8 cellular contexts compared by ENCODE assay signal in the genomic region with DNA sequence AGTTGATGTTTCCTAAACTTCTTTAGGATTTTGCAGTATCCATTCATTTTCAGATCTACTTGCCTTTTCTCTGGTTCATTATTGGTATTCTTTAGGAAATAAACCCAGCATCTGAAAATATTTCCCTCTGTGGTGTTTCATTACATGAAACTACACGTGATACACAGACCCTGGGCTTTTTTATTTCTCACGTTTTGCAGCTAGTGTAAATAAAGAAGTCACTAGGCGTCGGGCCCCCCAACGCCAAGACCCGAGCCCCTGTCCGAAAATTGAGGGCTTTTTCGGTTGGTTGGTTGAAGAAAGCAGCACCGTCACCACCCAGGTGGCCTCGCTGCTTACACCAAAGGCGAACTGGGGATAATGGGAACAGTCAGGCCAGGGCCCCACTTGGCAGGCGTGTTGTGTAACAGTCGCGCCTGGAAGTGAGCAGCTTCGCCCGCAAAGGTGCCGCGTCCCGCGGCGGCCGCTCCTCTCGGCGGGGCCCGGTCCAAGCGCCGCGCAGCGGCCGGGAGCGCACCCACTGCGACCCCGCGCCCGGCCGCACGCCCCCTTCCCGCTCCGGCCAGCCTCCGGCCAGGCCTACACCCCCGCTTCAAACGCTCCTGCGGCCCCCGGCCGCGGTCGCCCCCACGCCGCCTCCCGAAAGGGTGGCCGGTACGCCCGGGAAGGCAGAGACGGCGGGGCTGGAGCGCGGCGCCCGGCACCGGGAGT. TPM values are rescaled to one million over a fixed set of nuclear protein-coding genes. Genes with fewer than 3 reads are reported as not detected.
A peak's percentile ranks its signal among the peaks of the same experiment; 100 is the strongest.
DNase-seq lines count a peak whose midpoint lies in the region; ATAC-seq, FAIRE-seq and TF ChIP-seq lines count a peak whose summit lies in the region.

No MANE protein-coding gene starts in this region.

- H4K20me1 ChIP-seq in GM23248 (ENCODE audit: insufficient read depth) (no peaks in the 10 kb centered on the region), neural cell (ENCODE audit: insufficient read depth) (no peaks in the 10 kb centered on the region)

- in situ Hi-C loops in GM23248 (cut with MboI) = no loop called here

- no peak for TF ChIP-seq RAD21 in neural cell (conservative IDR thresholded peaks at IDR 0.05)

- peak overlapping the region; percentile 76 for H2AFZ ChIP-seq in ACC112 (ENCODE audit: low read length, unreplicated experiment)
- peak overlapping the region; percentile 82 for H2AFZ ChIP-seq in GM23248
- H2AFZ ChIP-seq in neural cell (ENCODE audit: low read depth, low read length) = no peak overlapping the region

- H3K9ac ChIP-seq in GM23248 = peak overlapping the region; percentile 90
- peak overlapping the region; percentile 81 for H3K9ac ChIP-seq in neural cell (ENCODE audit: low read length)

- TF ChIP-seq EP300 in neural cell (conservative IDR thresholded peaks at IDR 0.05; ENCODE audit: poor library complexity, severe bottlenecking) = no peak

- intact Hi-C loops in tibial artery (cut with DNase I; ENCODE audit: low total_unique reads) = loop anchor here (5.0 to 10.0 kb wide), 3 partner anchors 143 to 204 kb away; partner anchors contain the start of gene BORCS5

- H3K27ac ChIP-seq in ACC112 (ENCODE audit: low read depth, low read length) (peak overlapping the region; percentile 74; the same call in 1 of the 2 replicates), GM23248 (peak overlapping the region; percentile 77), neural cell (ENCODE audit: low read length) (no peak overlapping the region), tibial artery (peak overlapping the region; percentile 98 to 100)

- H3K4me3 ChIP-seq in ACC112 (ENCODE audit: low read depth, low read length) (peak overlapping the region; percentile 82), GM23248 (peak overlapping the region; percentile 86), neural cell (ENCODE audit: low read length) (peak overlapping the region; percentile 78), tibial artery (peak overlapping the region; percentile 70 to 89)

- H3K27me3 ChIP-seq in ACC112 (ENCODE audit: insufficient read depth, low read length) (no peaks in the 10 kb centered on the region), GM23248 (replicated peaks; ENCODE audit: insufficient read depth) (no peaks in the 10 kb centered on the region), neural cell (ENCODE audit: insufficient read depth, low read depth, low read length) (peaks cover 31% of the 10 kb centered on the region), tibial artery (no peaks in the 10 kb centered on the region)

- WGBS in GM23248 (ENCODE audit: low coverage in 1 of 2, low lambda C conversion rate in 2 of 2, missing lambda C conversion rate in 2 of 2), 2 experiments = 1% methylated on average over 37 to 40 of the region's 60 CpGs

- peak; percentile 25 for TF ChIP-seq CTCF in neural cell (IDR thresholded peaks at IDR 0.05; ENCODE audit: poor library complexity, severe bottlenecking)
- no peak for TF ChIP-seq CTCF in tibial artery (IDR thresholded peaks at IDR 0.05)

- no peaks in the 10 kb centered on the region for H3K9me3 ChIP-seq in GM23248 (ENCODE audit: low read depth)
- H3K9me3 ChIP-seq in neural cell (ENCODE audit: low read length) = no peaks in the 10 kb centered on the region
- H3K9me3 ChIP-seq in tibial artery = no peaks in the 10 kb centered on the region

- H3K36me3 ChIP-seq in ACC112 (ENCODE audit: insufficient read depth, low read length) (no peaks in the 10 kb centered on the region), GM23248 (ENCODE audit: low read depth) (no peaks in the 10 kb centered on the region), neural cell (ENCODE audit: insufficient read depth, low read length) (no peaks in the 10 kb centered on the region), tibial artery (no peaks in the 10 kb centered on the region)

- H3K4me2 ChIP-seq in GM23248 (ENCODE audit: unreplicated experiment) (peak overlapping the region; percentile 98), neural cell (ENCODE audit: low read length) (peak overlapping the region; percentile 82)

- ATAC-seq in HG03571 (IDR thresholded peaks at IDR 0.05; ENCODE audit: unreplicated experiment) = no peak

- peaks cover 11% of the 10 kb centered on the region for H3K4me1 ChIP-seq in ACC112 (ENCODE audit: control insufficient read depth, insufficient read depth, low read length, unreplicated experiment)
- peaks cover 9% of the 10 kb centered on the region; the same call in 1 of the 2 replicates for H3K4me1 ChIP-seq in GM23248 (ENCODE audit: insufficient read depth)
- H3K4me1 ChIP-seq in tibial artery = peaks cover 0 to 48% (median 21%) of the 10 kb centered on the region in 4 donors

- H3K9me2 ChIP-seq in GM23248 (ENCODE audit: insufficient read depth) (no peaks in the 10 kb centered on the region), neural cell (ENCODE audit: insufficient read depth, low read length) (no peaks in the 10 kb centered on the region)

- H3F3A ChIP-seq in GM23248 (ENCODE audit: insufficient read depth) = peaks cover 11% of the 10 kb centered on the region
- H3F3A ChIP-seq in neural cell (ENCODE audit: insufficient read depth, low read length, poor library complexity, severe bottlenecking) = no peaks in the 10 kb centered on the region

- H3K79me2 ChIP-seq in ACC112 (ENCODE audit: control insufficient read depth, insufficient read depth, low read length, unreplicated experiment) = peaks cover 5% of the 10 kb centered on the region
- peaks cover 29% of the 10 kb centered on the region for H3K79me2 ChIP-seq in GM23248 (ENCODE audit: insufficient read depth)
- peaks cover 17% of the 10 kb centered on the region for H3K79me2 ChIP-seq in neural cell (replicated peaks; ENCODE audit: insufficient read depth, low read length)

- DNase-seq in GM23248 (peak; percentile 80), RPMI7951 (ENCODE audit: low read depth) (peak; percentile 47), frontal cortex (ENCODE audit: low spot score in 2 of 2) (peak; percentile 31 to 56), tibial artery (peak; percentile 66 to 87)
- DNase-seq in activated naive CD4-positive, alpha-beta T cell (lab: John Stamatoyannopoulos, UW) = peak in 3 of 4 experiments; percentile 8 to 29 (median 22)

- FAIRE-seq in frontal cortex (lab: Jason Lieb, UNC) = no peak

TF ChIP-seq in neural cell, 6 proteins besides CTCF, POLR2A, EP300 and RAD21:
- TF ChIP-seq SMC3 (conservative IDR thresholded peaks at IDR 0.05; ENCODE audit: poor library complexity) (no peak), POLR2AphosphoS5 (IDR thresholded peaks at IDR 0.05) (peak; percentile 46), REST (IDR thresholded peaks at IDR 0.05; ENCODE audit: borderline replicate concordance) (no peak), TAF1 (IDR thresholded peaks at IDR 0.05; ENCODE audit: low read depth) (no peak), EZH2 (IDR thresholded peaks at IDR 0.05; ENCODE audit: borderline replicate concordance, insufficient read depth, low read length, poor library complexity, severe bottlenecking) (no peak), MXI1 (conservative IDR thresholded peaks at IDR 0.05; ENCODE audit: poor library complexity, severe bottlenecking) (peak; percentile 47)

RNA-seq across cellular contexts. Expression of gene DUSP16, which starts 1.2 kb away (rescaled TPM):
- 2.8 and 3.0 TPM in 2 replicates for total RNA-seq in GM23248 (2014; rRNA removed; shearing (Covaris generic))
- polyA plus RNA-seq in GM23248 (2016; fragmentation: Nextera tagmentation; extraction: Ambion mirVana) (0.74 and 1.1 TPM in 2 replicates), neural cell (39.5 and 42.5 TPM in 2 replicates)
- 6.0 and 7.9 TPM in 2 replicates for total RNA-seq in RPMI7951 (2014; rRNA removed; shearing (Covaris generic))
- total RNA-seq in frontal cortex = 9.8 TPM
- polyA minus RNA-seq in neural cell = 83.1 and 88.1 TPM in 2 replicates

RNA-seq across cellular contexts. Expression of gene CREBL2, which starts 50.2 kb away (rescaled TPM):
- total RNA-seq in GM23248 (2014; rRNA removed; shearing (Covaris generic)) = 38.4 and 41.4 TPM in 2 replicates
- polyA plus RNA-seq in GM23248 (2016; fragmentation: Nextera tagmentation; extraction: Ambion mirVana) (23.4 and 25.4 TPM in 2 replicates), neural cell (27.5 and 29.9 TPM in 2 replicates)
- 25.4 and 26.2 TPM in 2 replicates for total RNA-seq in RPMI7951 (2014; rRNA removed; shearing (Covaris generic))
- total RNA-seq in frontal cortex = 35.9 TPM
- 40.2 and 44.1 TPM in 2 replicates for polyA minus RNA-seq in neural cell

Comparison
In these comparisons a context has a peak if more than half of its experiments do, and no peak if none do; other contexts are left out.
1. DNase-seq: peak in every context shown above with its lines; median percentile 80 in GM23248; 76 in tibial artery; 47 in RPMI7951; 44 in frontal cortex; 22 in activated naive CD4-positive, alpha-beta T cell.